9 cellular contexts compared by ENCODE assay signal in the genomic region with DNA sequence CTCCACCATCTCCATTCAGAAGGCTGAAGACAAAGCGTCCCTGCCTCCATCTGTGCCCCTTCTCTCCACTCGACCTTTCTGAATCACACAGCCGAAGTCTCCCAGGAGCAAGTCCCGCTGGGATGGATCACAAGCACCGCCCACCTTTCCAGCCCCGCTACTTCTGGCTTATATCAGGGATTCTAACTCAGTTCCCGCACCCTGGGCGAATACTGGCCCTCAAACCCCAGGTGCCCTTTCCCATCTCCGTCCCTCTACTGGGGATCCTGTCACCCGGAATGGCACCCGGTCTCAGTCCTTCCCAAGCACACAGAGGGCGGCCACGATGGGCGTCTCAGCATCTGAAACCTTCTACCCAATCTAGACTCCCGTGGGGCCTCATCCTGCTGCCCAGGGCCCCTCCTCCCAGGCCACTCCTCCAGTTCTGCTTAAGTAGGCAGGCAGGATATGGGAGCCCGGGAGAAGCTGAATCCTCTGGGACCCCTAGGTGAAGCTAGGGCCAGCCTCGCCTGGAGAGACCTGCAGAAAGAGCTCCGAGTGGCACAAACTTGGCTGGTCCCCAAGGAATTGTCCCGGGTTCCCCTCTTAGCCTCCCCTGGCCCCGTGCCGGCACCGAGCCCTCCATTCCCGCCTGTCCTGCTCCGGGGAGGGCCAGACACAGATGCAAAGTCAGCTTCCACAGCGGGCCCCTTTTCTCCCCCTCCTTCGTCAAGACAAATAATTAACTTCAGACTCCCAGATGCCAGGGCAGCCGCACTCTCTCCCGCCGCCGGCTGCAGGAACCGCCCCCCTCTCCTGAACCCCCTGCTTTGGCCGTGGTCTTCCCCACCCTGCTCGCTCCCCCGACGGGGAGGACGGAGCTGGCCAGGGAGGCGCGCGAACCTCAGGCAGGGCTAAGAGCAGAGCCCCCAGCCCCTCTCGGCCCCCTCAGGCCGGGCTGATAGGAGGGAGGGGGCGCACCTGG. TPM values are rescaled to one million over a fixed set of nuclear protein-coding genes. Genes with fewer than 3 reads are reported as not detected.
A peak's percentile ranks its signal among the peaks of the same experiment; 100 is the strongest.
DNase-seq lines count a peak whose midpoint lies in the region; ATAC-seq and TF ChIP-seq lines count a peak whose summit lies in the region.
"Had no signal": no experiment of that assay in that cellular context is flagged by ENCODE, and none has a peak within 500 bp of the region (broad histone marks: within the 10 kb centered on the region; RNA-seq: fewer than 3 reads in every experiment).

No MANE protein-coding gene starts in this region.

- DNase-seq in ELF-1 (ENCODE audit: low read depth, low spot score), result peak; percentile 74
- no peak for DNase-seq in right atrium auricular region (ENCODE audit: low spot score)
- peak; percentile 54 for DNase-seq in sciatic nerve (ENCODE audit: low spot score)
- DNase-seq in Kasumi-1 (lab: John Stamatoyannopoulos, UW), result no peak
- no peak for DNase-seq in activated T-helper 1 cell treated with anti-CD3 and anti-CD28 coated beads, Interleukin-12 subunit alpha, Interleukin-12 subunit beta, Interleukin-2, Interleukin-4 antibody, amounts not matched to agents 30 ng/mL and 10 ng/mL and 1 ng/mL, durations not matched to agents 14 hours and 24 hours and 36 hours (ENCODE audit: low spot score)
- no peak for DNase-seq in MG63
- DNase-seq in amygdala (lab: John Stamatoyannopoulos, UW), result no peak

- peaks cover 52% of the 10 kb centered on the region for H3K27me3 Mint-ChIP-seq in activated T-helper 1 cell treated with anti-CD3 and anti-CD28 coated beads, Interleukin-12 subunit alpha, Interleukin-12 subunit beta, Interleukin-2, Interleukin-4 antibody, amounts not matched to agents 30 ng/mL and 10 ng/mL and 1 ng/mL, durations not matched to agents 14 hours and 24 hours and 36 hours (ENCODE audit: insufficient read depth)

- H3K27ac Mint-ChIP-seq in activated T-helper 1 cell treated with anti-CD3 and anti-CD28 coated beads, Interleukin-12 subunit alpha, Interleukin-12 subunit beta, Interleukin-2, Interleukin-4 antibody, amounts not matched to agents 30 ng/mL and 10 ng/mL and 1 ng/mL, durations not matched to agents 14 hours and 24 hours and 36 hours, result no peak overlapping the region

- peaks cover 0 to 18% of the 10 kb centered on the region in 2 donors for H3K4me1 ChIP-seq in right atrium auricular region

- no peak overlapping the region for H3K4me3 Mint-ChIP-seq in activated T-helper 1 cell treated with anti-CD3 and anti-CD28 coated beads, Interleukin-12 subunit alpha, Interleukin-12 subunit beta, Interleukin-2, Interleukin-4 antibody, amounts not matched to agents 30 ng/mL and 10 ng/mL and 1 ng/mL, durations not matched to agents 14 hours and 24 hours and 36 hours

- intact Hi-C loops in sciatic nerve (cut with DNase I), result loop anchor here (10.0 kb wide), 1 partner anchor 185 kb away; no protein-coding TSS in a partner anchor
- intact Hi-C loops in activated T-helper 1 cell treated with anti-CD3 and anti-CD28 coated beads, Interleukin-12 subunit alpha, Interleukin-12 subunit beta, Interleukin-2, Interleukin-4 antibody, amounts not matched to agents 30 ng/mL and 10 ng/mL and 1 ng/mL, durations not matched to agents 14 hours and 24 hours and 36 hours (cut with micrococcal nuclease), result no loop called here

- no peaks in the 10 kb centered on the region for H3K36me3 Mint-ChIP-seq in activated T-helper 1 cell treated with anti-CD3 and anti-CD28 coated beads, Interleukin-12 subunit alpha, Interleukin-12 subunit beta, Interleukin-2, Interleukin-4 antibody, amounts not matched to agents 30 ng/mL and 10 ng/mL and 1 ng/mL, durations not matched to agents 14 hours and 24 hours and 36 hours (ENCODE audit: low read depth)

- TF ChIP-seq CTCF in VCaP (conservative IDR thresholded peaks at IDR 0.05) (no peak), right atrium auricular region (IDR thresholded peaks at IDR 0.05) (no peak)

- H3K4me3 ChIP-seq in right atrium auricular region (peak overlapping the region; percentile 5 to 37), MG63 (no peak overlapping the region)

- ATAC-seq in sciatic nerve, result peak; percentile 7

- H3K36me3 ChIP-seq in right atrium auricular region (no peaks in the 10 kb centered on the region), MG63 (no peaks in the 10 kb centered on the region)

- no peaks in the 10 kb centered on the region for H3K4me1 Mint-ChIP-seq in activated T-helper 1 cell treated with anti-CD3 and anti-CD28 coated beads, Interleukin-12 subunit alpha, Interleukin-12 subunit beta, Interleukin-2, Interleukin-4 antibody, amounts not matched to agents 30 ng/mL and 10 ng/mL and 1 ng/mL, durations not matched to agents 14 hours and 24 hours and 36 hours (ENCODE audit: low read depth)

- no peaks in the 10 kb centered on the region for H3K9me3 Mint-ChIP-seq in activated T-helper 1 cell treated with anti-CD3 and anti-CD28 coated beads, Interleukin-12 subunit alpha, Interleukin-12 subunit beta, Interleukin-2, Interleukin-4 antibody, amounts not matched to agents 30 ng/mL and 10 ng/mL and 1 ng/mL, durations not matched to agents 14 hours and 24 hours and 36 hours

- H3K9me3 ChIP-seq in right atrium auricular region, result no peaks in the 10 kb centered on the region
- no peaks in the 10 kb centered on the region for H3K9me3 ChIP-seq in MG63

- H3K27me3 ChIP-seq in right atrium auricular region (peaks cover 6 to 12% of the 10 kb centered on the region in 2 donors), MG63 (no peaks in the 10 kb centered on the region)

- H3K27ac ChIP-seq in VCaP, result peak overlapping the region; percentile 33; the same call in 1 of the 2 replicates
- no peak overlapping the region for H3K27ac ChIP-seq in right atrium auricular region

RNA-seq across cellular contexts. Expression of gene KCP, which starts 0.6 kb away (rescaled TPM):
- total RNA-seq in right atrium auricular region (not detected), sciatic nerve (1.8 TPM)
- total RNA-seq in activated T-helper 1 cell treated with anti-CD3 and anti-CD28 coated beads, Interleukin-12 subunit alpha, Interleukin-12 subunit beta, Interleukin-2, Interleukin-4 antibody, amounts not matched to agents 30 ng/mL and 10 ng/mL and 1 ng/mL, durations not matched to agents 14 hours and 24 hours and 36 hours, result not detected in 2 replicates
- not detected in 2 replicates for total RNA-seq in MG63 (2014; rRNA removed; shearing (Covaris generic); ENCODE audit: low replicate concordance)
- total RNA-seq: NCI-H460 had no signal

RNA-seq across cellular contexts. Expression of gene IRF5, which starts 27.8 kb away (rescaled TPM):
- total RNA-seq in right atrium auricular region (1 to 10 TPM; 2.7 to 4.4 TPM), sciatic nerve (8.7 TPM)
- total RNA-seq in activated T-helper 1 cell treated with anti-CD3 and anti-CD28 coated beads, Interleukin-12 subunit alpha, Interleukin-12 subunit beta, Interleukin-2, Interleukin-4 antibody, amounts not matched to agents 30 ng/mL and 10 ng/mL and 1 ng/mL, durations not matched to agents 14 hours and 24 hours and 36 hours, result 19.8 and 21.2 TPM in 2 replicates
- 0.89 and 2.4 TPM in 2 replicates for total RNA-seq in MG63 (2014; rRNA removed; shearing (Covaris generic); ENCODE audit: low replicate concordance)

RNA-seq across cellular contexts. Expression of gene ATP6V1F, which starts 47.2 kb away (rescaled TPM):
- total RNA-seq in right atrium auricular region, result 100 to 1,000 TPM; 121 TPM
- 89.6 TPM for total RNA-seq in sciatic nerve
- total RNA-seq in activated T-helper 1 cell treated with anti-CD3 and anti-CD28 coated beads, Interleukin-12 subunit alpha, Interleukin-12 subunit beta, Interleukin-2, Interleukin-4 antibody, amounts not matched to agents 30 ng/mL and 10 ng/mL and 1 ng/mL, durations not matched to agents 14 hours and 24 hours and 36 hours, result 131 and 134 TPM in 2 replicates
- 83.6 and 97.0 TPM in 2 replicates for total RNA-seq in MG63 (2014; rRNA removed; shearing (Covaris generic); ENCODE audit: low replicate concordance)

Comparison
In these comparisons a context has a peak if more than half of its experiments do, and no peak if none do; other contexts are left out.
1. DNase-seq: peak in ELF-1 (single experiment) and sciatic nerve (single experiment); none in right atrium auricular region (single experiment), Kasumi-1 (0 of 2), activated T-helper 1 cell treated with anti-CD3 and anti-CD28 coated beads, Interleukin-12 subunit alpha, Interleukin-12 subunit beta, Interleukin-2, Interleukin-4 antibody, amounts not matched to agents 30 ng/mL and 10 ng/mL and 1 ng/mL, durations not matched to agents 14 hours and 24 hours and 36 hours (single experiment), MG63 (single experiment) and amygdala (0 of 56).